14 cellular contexts compared by ENCODE assay signal in genomic region chr12:104121001-104121400, GRCh38. TPM values are rescaled to one million over a fixed set of nuclear protein-coding genes. Genes with fewer than 3 reads are reported as not detected.
DNase-seq lines count a peak whose midpoint lies in the region; ATAC-seq and TF ChIP-seq lines count a peak whose summit lies in the region.
"Had no signal": no experiment of that assay in that cellular context is flagged by ENCODE, and none has a peak within 500 bp of the region (broad histone marks: within the 10 kb centered on the region; RNA-seq: fewer than 3 reads in every experiment).

No MANE protein-coding gene starts in this region.

- intact Hi-C loops in PC-3 (cut with micrococcal nuclease): no loop called here

- H3K4me3 ChIP-seq in PC-3 (ENCODE audit: low read length) (no peak overlapping the region), muscle layer of duodenum (ENCODE audit: low read depth in 1 of 2, low read length in 2 of 2) (no peak overlapping the region)
- H3K4me3 ChIP-seq: GM12878, hepatocyte had no signal

- no peaks in the 10 kb centered on the region for H3K27me3 ChIP-seq in PC-3 (ENCODE audit: low read length)
- no peaks in the 10 kb centered on the region for H3K27me3 ChIP-seq in muscle layer of duodenum (ENCODE audit: low read depth, low read length)
- H3K27me3 ChIP-seq: hepatocyte had no signal

- no peak overlapping the region for H3K4me3 Mint-ChIP-seq in T-cell
- H3K4me3 Mint-ChIP-seq: activated T-cell treated with anti-CD3 and anti-CD28 coated beads, Interleukin-2, amount 50 U/mL, for 24 hours had no signal

- DNase-seq in COLO829 (ENCODE audit: low spot score) (peak; percentile 76), PC-3 (peak; percentile 69), epidermal melanocyte (ENCODE audit: insufficient read length, low spot score) (peak; percentile 23), T-cell (no peak), activated T-cell treated with anti-CD3 and anti-CD28 coated beads for 4 hours (no peak), CD1c-positive myeloid dendritic cell (ENCODE audit: extremely low spot score) (no peak)
- DNase-seq: activated T-cell treated with anti-CD3 and anti-CD28 coated beads, Interleukin-2, amount 50 U/mL, for 24 hours; cerebellar nuclear complex; NCI-H187 treated with DMSO at 0.1 percent for 48 hours had no signal

- no peaks in the 10 kb centered on the region for H3K79me2 ChIP-seq in PC-3 (ENCODE audit: low read length)
- H3K79me2 ChIP-seq: hepatocyte had no signal

- POLR2A ChIA-PET in PC-3 (lab: Charles Lee; ENCODE audit: unreplicated experiment) (interaction anchor here (0.8 kb wide), 1 partner anchor 17 kb away, joined by 3 read pairs; the partner anchor contains the start of gene NFYB), T-cell (lab: Charles Lee) (interaction anchor here (0.5 to 0.7 kb wide), 2 partner anchors 12 to 599 kb away, joined by 5 read pairs; no protein-coding TSS in a partner anchor)

- no peaks in the 10 kb centered on the region for H3F3A ChIP-seq in PC-3 (ENCODE audit: low read length, unreplicated experiment)

- no TSS peak for BruUV-seq in PC-3 (replicated peaks; lab: Mats Ljungman, UMichigan)

- H3K4me1 Mint-ChIP-seq in T-cell: peaks cover 0 to 6% (median 2%) of the 10 kb centered on the region in 3 donors

- ATAC-seq in PC-3: peak; percentile 95
- ATAC-seq in T-cell (replicated peaks in 1 of 4): no peak
- ATAC-seq in GM19023 (IDR thresholded peaks at IDR 0.05; ENCODE audit: unreplicated experiment): no peak
- ATAC-seq: GM12878 had no signal

- no peaks in the 10 kb centered on the region for H3K9me3 ChIP-seq in PC-3 (ENCODE audit: low read length)
- no peaks in the 10 kb centered on the region for H3K9me3 ChIP-seq in muscle layer of duodenum (ENCODE audit: control insufficient read depth in 1 of 2, low read length in 2 of 2)

- CTCF ChIA-PET in PC-3 (lab: Charles Lee): interaction anchor here (1.1 kb wide), 1 partner anchor 12 kb away, joined by 7 read pairs; no protein-coding TSS in a partner anchor
- CTCF ChIA-PET in T-cell (lab: Charles Lee): interaction anchor here (0.6 to 1.5 kb wide), 2 partner anchors 12 to 15 kb away, joined by 3 to 5 read pairs; no protein-coding TSS in a partner anchor

- H3K36me3 ChIP-seq in PC-3 (ENCODE audit: low read depth, low read length) (peaks cover 29% of the 10 kb centered on the region), muscle layer of duodenum (ENCODE audit: control insufficient read depth in 1 of 2, insufficient read depth in 2 of 2, low read length in 2 of 2) (peaks cover 30 to 31% of the 10 kb centered on the region in 2 donors)

- no peak overlapping the region for H3K9ac ChIP-seq in PC-3 (ENCODE audit: low read length)

- no peaks in the 10 kb centered on the region for H4K20me1 ChIP-seq in PC-3 (ENCODE audit: low read length)

- H3K4me1 ChIP-seq in PC-3 (ENCODE audit: insufficient read depth, low read length) (peaks cover 12% of the 10 kb centered on the region), muscle layer of duodenum (ENCODE audit: control insufficient read depth in 1 of 2, insufficient read depth in 2 of 2, low read length in 2 of 2) (peaks cover 0 to 10% of the 10 kb centered on the region in 2 donors)

- no peak overlapping the region for H2AFZ ChIP-seq in PC-3 (ENCODE audit: low read length)
- H2AFZ ChIP-seq: hepatocyte had no signal

- no peak for TF ChIP-seq CTCF in PC-3 (conservative IDR thresholded peaks at IDR 0.05; ENCODE audit: low read depth, low read length)

- H3K27me3 Mint-ChIP-seq in T-cell: no peaks in the 10 kb centered on the region
- H3K27me3 Mint-ChIP-seq: activated T-cell treated with anti-CD3 and anti-CD28 coated beads, Interleukin-2, amount 50 U/mL, for 24 hours had no signal

- no peak overlapping the region for H3K27ac Mint-ChIP-seq in T-cell
- H3K27ac Mint-ChIP-seq: activated T-cell treated with anti-CD3 and anti-CD28 coated beads, Interleukin-2, amount 50 U/mL, for 24 hours had no signal

- H3K36me3 Mint-ChIP-seq in T-cell: peaks cover 41% of the 10 kb centered on the region

- no peaks in the 10 kb centered on the region for H3K9me3 Mint-ChIP-seq in T-cell
- H3K9me3 Mint-ChIP-seq: activated T-cell treated with anti-CD3 and anti-CD28 coated beads, Interleukin-2, amount 50 U/mL, for 24 hours had no signal

- H3K4me2 ChIP-seq in PC-3 (ENCODE audit: low read length): peak overlapping the region; percentile 11; the same call in 1 of the 2 replicates
- H3K4me2 ChIP-seq: hepatocyte had no signal

- H3K27ac ChIP-seq in PC-3 (ENCODE audit: low read length) (no peak overlapping the region), muscle layer of duodenum (ENCODE audit: low read length) (peak overlapping the region; percentile 43)
- H3K27ac ChIP-seq: hepatocyte, VCaP had no signal

- no peaks in the 10 kb centered on the region for H3K9me2 ChIP-seq in PC-3 (replicated peaks; ENCODE audit: low read length)

RNA-seq across cellular contexts. Expression of gene NFYB, which starts 17.0 kb away (rescaled TPM):
- total RNA-seq in PC-3 (2014; rRNA removed) (20.6 and 21.7 TPM in 2 replicates), T-cell (10 to 100 TPM; 15.6 to 23.7 (median 22.3) TPM)

RNA-seq across cellular contexts. Expression of gene HCFC2, which starts 56.7 kb away (rescaled TPM):
- total RNA-seq in PC-3 (2014; rRNA removed) (7.8 and 10.7 TPM in 2 replicates), T-cell (10 to 100 TPM; 13.9 to 16.9 (median 14.9) TPM)

Comparison
In these comparisons a context has a peak if more than half of its experiments do, and no peak if none do; other contexts are left out.
1. DNase-seq: peak in COLO829 (single experiment), PC-3 (single experiment) and epidermal melanocyte (single experiment); none in T-cell (0 of 34), activated T-cell treated with anti-CD3 and anti-CD28 coated beads for 4 hours (single experiment) and CD1c-positive myeloid dendritic cell (single experiment).